25 cellular contexts compared by ENCODE assay signal in genomic region chr1:195218428-195219212, GRCh38.
"Had no signal": no experiment of that assay in that cellular context is flagged by ENCODE, and none has a peak within 500 bp of the region (broad histone marks: within the 10 kb centered on the region; RNA-seq: fewer than 3 reads in every experiment).

No MANE protein-coding gene starts in this region.

- H3K4me3 ChIP-seq: breast epithelium, Peyer's patch, SJSA1 had no signal

- DNase-seq: activated CD4-positive, alpha-beta memory T cell treated with anti-CD3 and anti-CD28 coated beads, Interleukin-2, amount 10 ng/mL, durations not matched to agents 7 days and 5 days; activated CD4-positive, alpha-beta T cell treated with anti-CD3 and anti-CD28 coated beads for 36 hours; activated CD4-positive, alpha-beta T cell treated with anti-CD3 and anti-CD28 coated beads, Interleukin-2, amount 50 U/mL, for 1 hour; activated naive CD4-positive, alpha-beta T cell treated with anti-CD3 and anti-CD28 coated beads, Interleukin-2, amount 50 U/mL, for 16 hours; activated naive CD8-positive, alpha-beta T cell treated with anti-CD3 and anti-CD28 coated beads, Interleukin-2, amount 10 ng/mL, durations not matched to agents 7 days and 5 days; activated T-cell treated with anti-CD3 and anti-CD28 coated beads for 4 hours; activated T-cell treated with anti-CD3 and anti-CD28 coated beads, Interleukin-2, amount 50 U/mL, for 48 hours; central memory CD4-positive, alpha-beta T cell; IMR-90; KG1; NCI-H1092; NCI-H1417; NCI-H2029; NCI-H2107; NCI-H510A treated with DMSO at 0.1 percent for 48 hours; NCI-H69; Peyer's patch; SHP77; T-helper 17 cell; T-helper 9 cell; WERI-Rb-1 had no signal

- H3K4me1 Mint-ChIP-seq: activated CD4-positive, alpha-beta memory T cell treated with anti-CD3 and anti-CD28 coated beads, Interleukin-2, amount 10 ng/mL, durations not matched to agents 7 days and 5 days; activated CD4-positive, alpha-beta T cell treated with anti-CD3 and anti-CD28 coated beads for 36 hours; activated naive CD8-positive, alpha-beta T cell treated with anti-CD3 and anti-CD28 coated beads, Interleukin-2, amount 10 ng/mL, durations not matched to agents 7 days and 5 days; activated T-helper 17 cell treated with anti-CD3 and anti-CD28 coated beads, Interleukin-2, amount 50 U/mL, for 72 hours had no signal

- H3K27me3 ChIP-seq: breast epithelium, Peyer's patch, SJSA1 had no signal

- H3K27ac Mint-ChIP-seq: activated CD4-positive, alpha-beta memory T cell treated with anti-CD3 and anti-CD28 coated beads, Interleukin-2, amount 10 ng/mL, durations not matched to agents 7 days and 5 days; activated CD4-positive, alpha-beta T cell treated with anti-CD3 and anti-CD28 coated beads for 36 hours; activated naive CD8-positive, alpha-beta T cell treated with anti-CD3 and anti-CD28 coated beads, Interleukin-2, amount 10 ng/mL, durations not matched to agents 7 days and 5 days; activated T-helper 17 cell treated with anti-CD3 and anti-CD28 coated beads, Interleukin-2, amount 50 U/mL, for 72 hours; T-helper 17 cell had no signal

- H3K4me3 Mint-ChIP-seq: activated CD4-positive, alpha-beta memory T cell treated with anti-CD3 and anti-CD28 coated beads, Interleukin-2, amount 10 ng/mL, durations not matched to agents 7 days and 5 days; activated CD4-positive, alpha-beta T cell treated with anti-CD3 and anti-CD28 coated beads for 36 hours; activated naive CD8-positive, alpha-beta T cell treated with anti-CD3 and anti-CD28 coated beads, Interleukin-2, amount 10 ng/mL, durations not matched to agents 7 days and 5 days; activated T-helper 17 cell treated with anti-CD3 and anti-CD28 coated beads, Interleukin-2, amount 50 U/mL, for 72 hours; T-helper 17 cell had no signal

- H3K27ac ChIP-seq: breast epithelium, Peyer's patch, RWPE1, SJSA1, WERI-Rb-1 had no signal

- H3K9me3 Mint-ChIP-seq: activated CD4-positive, alpha-beta memory T cell treated with anti-CD3 and anti-CD28 coated beads, Interleukin-2, amount 10 ng/mL, durations not matched to agents 7 days and 5 days; activated naive CD8-positive, alpha-beta T cell treated with anti-CD3 and anti-CD28 coated beads, Interleukin-2, amount 10 ng/mL, durations not matched to agents 7 days and 5 days; activated T-helper 17 cell treated with anti-CD3 and anti-CD28 coated beads, Interleukin-2, amount 50 U/mL, for 72 hours had no signal

- ATAC-seq: activated CD4-positive, alpha-beta T cell treated with anti-CD3 and anti-CD28 coated beads for 36 hours; activated T-helper 17 cell treated with anti-CD3 and anti-CD28 coated beads, Interleukin-2, amount 50 U/mL, for 72 hours; T-helper 17 cell had no signal

- H3K36me3 Mint-ChIP-seq: activated naive CD8-positive, alpha-beta T cell treated with anti-CD3 and anti-CD28 coated beads, Interleukin-2, amount 10 ng/mL, durations not matched to agents 7 days and 5 days had no signal

- H3K36me3 ChIP-seq: breast epithelium, Peyer's patch, SJSA1, WERI-Rb-1 had no signal

- H3K9me3 ChIP-seq: Peyer's patch, SJSA1 had no signal

- H3K27me3 Mint-ChIP-seq: activated naive CD8-positive, alpha-beta T cell treated with anti-CD3 and anti-CD28 coated beads, Interleukin-2, amount 10 ng/mL, durations not matched to agents 7 days and 5 days had no signal

- H3K4me1 ChIP-seq: breast epithelium, Peyer's patch, SJSA1 had no signal
